ENCODE assay signal across 21 cellular contexts in the genomic region with DNA sequence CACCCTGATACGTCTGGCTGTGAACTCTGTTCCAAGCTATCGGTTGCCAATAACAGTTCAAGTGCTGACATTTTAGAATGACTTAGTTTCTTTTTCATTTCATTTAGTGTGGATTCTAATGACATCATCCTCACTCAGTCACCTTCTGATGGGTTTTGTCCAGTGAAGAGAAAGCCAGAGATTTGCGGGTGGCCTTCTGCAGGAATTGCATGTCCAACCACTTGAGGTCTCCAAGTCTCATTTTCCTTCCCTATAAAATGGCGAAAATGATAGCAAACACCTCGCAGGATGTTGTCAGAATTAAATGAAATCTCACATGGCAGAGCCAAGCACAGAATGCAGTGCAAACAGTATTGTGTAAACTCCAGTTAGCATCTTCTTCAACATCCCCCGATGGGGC.
A peak's percentile ranks its signal among the peaks of the same experiment; 100 is the strongest.
DNase-seq lines count a peak whose midpoint lies in the region; ATAC-seq and TF ChIP-seq lines count a peak whose summit lies in the region.
"Had no signal": no experiment of that assay in that cellular context is flagged by ENCODE, and none has a peak within 500 bp of the region (broad histone marks: within the 10 kb centered on the region; RNA-seq: fewer than 3 reads in every experiment).

No MANE protein-coding gene starts in this region.

- no peak for TF ChIP-seq POLR2A in uterus (IDR thresholded peaks at IDR 0.05)

- no peaks in the 10 kb centered on the region for H3K27me3 Mint-ChIP-seq in chondrocyte (ENCODE audit: low read depth)
- peaks cover 6% of the 10 kb centered on the region for H3K27me3 Mint-ChIP-seq in nephron (ENCODE audit: low read depth)
- H3K27me3 Mint-ChIP-seq in naive thymus-derived CD8-positive, alpha-beta T cell, result peaks cover 0 to 14% (median 10%) of the 10 kb centered on the region in 5 donors

- H3K27ac ChIP-seq in heart right ventricle (peak overlapping the region in 8 of 10 donors; percentile 9 to 81 (median 58)), uterus (peak overlapping the region; percentile 19 to 48)

- H3K36me3 ChIP-seq in heart right ventricle, result no peaks in the 10 kb centered on the region
- no peaks in the 10 kb centered on the region for H3K36me3 ChIP-seq in uterus

- peak in 7 of 8 donors; percentile 9 to 43 (median 24) for ATAC-seq in heart right ventricle
- ATAC-seq in naive thymus-derived CD8-positive, alpha-beta T cell, result no peak
- ATAC-seq: HCT116, Panc1 had no signal

- peaks cover 83% of the 10 kb centered on the region for H3K4me1 Mint-ChIP-seq in chondrocyte (ENCODE audit: low read depth)
- peaks cover 83% of the 10 kb centered on the region for H3K4me1 Mint-ChIP-seq in nephron
- peaks cover 0 to 1% (median 0%) of the 10 kb centered on the region in 4 donors for H3K4me1 Mint-ChIP-seq in naive thymus-derived CD8-positive, alpha-beta T cell
- H3K4me1 Mint-ChIP-seq: IgD-negative memory B cell had no signal

- intact Hi-C loops in heart right ventricle (cut with DNase I), result loop anchor here in 3 of 10 donors (2.0 to 10.0 kb wide), 5 partner anchors 63 to 300 kb away; partner anchors contain the start of gene MN1 (in 1 of the 3)
- intact Hi-C loops in uterus (cut with DNase I; ENCODE audit: low total_unique reads), result no loop called here

- DNase-seq in chondrocyte (ENCODE audit: low spot score) (no peak), heart right ventricle (no peak), uterus (no peak), SHP77 (lab: John Stamatoyannopoulos, UW) (no peak), RPMI8226 (no peak)
- DNase-seq in naive thymus-derived CD8-positive, alpha-beta T cell, result no peak
- DNase-seq: ACHN, AML-193, Caco-2, DMS153, Kasumi-1, NCI-H1105 treated with DMSO at 0.1 percent for 48 hours, NCI-H1694 treated with DMSO at 0.1 percent for 48 hours, NCI-H2107, NCI-H226, NCI-H524 treated with DMSO at 0.1 percent for 48 hours, SIG-M5 had no signal

- H3K36me3 Mint-ChIP-seq in chondrocyte (ENCODE audit: low read depth), result no peaks in the 10 kb centered on the region
- H3K36me3 Mint-ChIP-seq in nephron (ENCODE audit: low read depth), result no peaks in the 10 kb centered on the region
- no peaks in the 10 kb centered on the region for H3K36me3 Mint-ChIP-seq in naive thymus-derived CD8-positive, alpha-beta T cell
- H3K36me3 Mint-ChIP-seq: IgD-negative memory B cell had no signal

- H3K4me3 ChIP-seq in heart right ventricle, result no peak overlapping the region
- no peak overlapping the region for H3K4me3 ChIP-seq in uterus

- 64 to 68% methylated on average over 6 of the region's 6 CpGs for WGBS in heart right ventricle, 2 donors

- H3K9me3 Mint-ChIP-seq in chondrocyte (ENCODE audit: low read depth) (no peaks in the 10 kb centered on the region), nephron (peaks cover 3% of the 10 kb centered on the region)
- no peaks in the 10 kb centered on the region for H3K9me3 Mint-ChIP-seq in naive thymus-derived CD8-positive, alpha-beta T cell

- POLR2A ChIA-PET in naive thymus-derived CD8-positive, alpha-beta T cell (lab: Charles Lee), result interaction anchor here (0.6 kb wide), 1 partner anchor 8 kb away, joined by 4 read pairs; no protein-coding TSS in a partner anchor

- H3K27me3 ChIP-seq in heart right ventricle (no peaks in the 10 kb centered on the region), uterus (no peaks in the 10 kb centered on the region)

- H3K4me3 Mint-ChIP-seq in chondrocyte (ENCODE audit: unreplicated experiment) (no peak overlapping the region), nephron (no peak overlapping the region)
- H3K4me3 Mint-ChIP-seq in naive thymus-derived CD8-positive, alpha-beta T cell, result no peak overlapping the region
- H3K4me3 Mint-ChIP-seq: IgD-negative memory B cell had no signal

- TF ChIP-seq CTCF in chondrocyte (IDR thresholded peaks at IDR 0.05), result no peak
- peak in 2 of 9 donors; percentile 3 to 9 for TF ChIP-seq CTCF in heart right ventricle (IDR thresholded peaks at IDR 0.05)
- TF ChIP-seq CTCF in nephron (IDR thresholded peaks at IDR 0.05; ENCODE audit: unreplicated experiment in 3 of 3), result no peak
- no peak for TF ChIP-seq CTCF in uterus (IDR thresholded peaks at IDR 0.05)

- H3K9me3 ChIP-seq in heart right ventricle (peaks cover 0 to 16% (median 0%) of the 10 kb centered on the region in 11 donors), uterus (no peaks in the 10 kb centered on the region)
- H3K9me3 ChIP-seq: Caco-2 had no signal

- H3K4me1 ChIP-seq in heart right ventricle (peaks cover 0 to 30% (median 10%) of the 10 kb centered on the region in 9 donors), uterus (no peaks in the 10 kb centered on the region)
- H3K4me1 ChIP-seq: Caco-2 had no signal

- H3K27ac Mint-ChIP-seq in chondrocyte (ENCODE audit: unreplicated experiment) (peak overlapping the region; percentile 69), nephron (peak overlapping the region; percentile 88 to 98 (median 98))
- no peak overlapping the region for H3K27ac Mint-ChIP-seq in naive thymus-derived CD8-positive, alpha-beta T cell
- H3K27ac Mint-ChIP-seq: IgD-negative memory B cell had no signal

Comparison
In these comparisons a context has a peak if more than half of its experiments do, and no peak if none do; other contexts are left out.
1. H3K27ac Mint-ChIP-seq: peak in chondrocyte (single experiment) and nephron (3 of 3); none in naive thymus-derived CD8-positive, alpha-beta T cell (0 of 10).
2. ATAC-seq: peak in heart right ventricle (7 of 8); none in naive thymus-derived CD8-positive, alpha-beta T cell (0 of 2).